ENCODE assay signal across 2 cellular contexts in genomic region chr5:2864515-2864914, GRCh38.
TF ChIP-seq lines count a peak whose summit lies in the region.

No MANE protein-coding gene starts in this region.

TF ChIP-seq in GM23338, 12 proteins besides CTCF, POLR2A, EP300 and RAD21:
- TF ChIP-seq STAT1 (IDR thresholded peaks at IDR 0.05; ENCODE audit: unreplicated experiment) = no peak
- no peak for TF ChIP-seq ZNF331 (CRISPR knock-in tag; IDR thresholded peaks at IDR 0.05; ENCODE audit: low read depth)
- no peak for TF ChIP-seq ZNF114 (CRISPR knock-in tag; IDR thresholded peaks at IDR 0.05)
- no peak for TF ChIP-seq EZH2 (IDR thresholded peaks at IDR 0.05; ENCODE audit: low read depth, unreplicated experiment)
- no peak for TF ChIP-seq POLR2AphosphoS5 (IDR thresholded peaks at IDR 0.05; ENCODE audit: low read depth)

TF ChIP-seq in H1, 55 proteins besides CTCF, POLR2A, EP300 and RAD21:
- TF ChIP-seq KDM5A (IDR thresholded peaks at IDR 0.05; ENCODE audit: low read length) (no peak), CHD1 (IDR thresholded peaks at IDR 0.05; ENCODE audit: low read depth, low read length) (no peak), SP1 (IDR thresholded peaks at IDR 0.05; ENCODE audit: low read depth, low read length) (no peak), POLR2AphosphoS5 (IDR thresholded peaks at IDR 0.05; ENCODE audit: low read depth, low read length) (no peak), FOSL1 (IDR thresholded peaks at IDR 0.05; ENCODE audit: insufficient read depth, low read depth, low read length) (no peak)
